In genomic region chr14:71400821-71401447, GRCh38 we compare ENCODE assay signal across 12 cellular contexts.
A peak's percentile ranks its signal among the peaks of the same experiment; 100 is the strongest.
DNase-seq lines count a peak whose midpoint lies in the region; ATAC-seq, FAIRE-seq and TF ChIP-seq lines count a peak whose summit lies in the region.
"Had no signal": no experiment of that assay in that cellular context is flagged by ENCODE, and none has a peak within 500 bp of the region (broad histone marks: within the 10 kb centered on the region; RNA-seq: fewer than 3 reads in every experiment).

No MANE protein-coding gene starts in this region.

- peaks cover 9% of the 10 kb centered on the region for H3K4me1 ChIP-seq in astrocyte (ENCODE audit: insufficient read depth, low read length)

- H3K4me2 ChIP-seq in astrocyte (ENCODE audit: low read length) = peak overlapping the region; percentile 28

- H2AFZ ChIP-seq in astrocyte (ENCODE audit: low read depth, low read length) = no peak overlapping the region

- peaks cover 11% of the 10 kb centered on the region for H3K4me1 Mint-ChIP-seq in astrocyte (ENCODE audit: low read depth, unreplicated experiment)
- peaks cover 9% of the 10 kb centered on the region for H3K4me1 Mint-ChIP-seq in nephron

- H3K36me3 Mint-ChIP-seq in astrocyte (ENCODE audit: low read depth, unreplicated experiment) = no peaks in the 10 kb centered on the region
- H3K36me3 Mint-ChIP-seq in nephron (ENCODE audit: low read depth) = peaks cover 9% of the 10 kb centered on the region

- no peaks in the 10 kb centered on the region for H3K9me3 ChIP-seq in astrocyte (ENCODE audit: insufficient read depth, low read depth, low read length)

- H3K36me3 ChIP-seq in astrocyte (ENCODE audit: insufficient read depth, low read length) = no peaks in the 10 kb centered on the region

- H3K27me3 ChIP-seq in astrocyte (ENCODE audit: insufficient read depth, low read length) = no peaks in the 10 kb centered on the region

- no peak for ATAC-seq in HG02571 (IDR thresholded peaks at IDR 0.05; ENCODE audit: unreplicated experiment)

- TF ChIP-seq CTCF in GM12865 (IDR thresholded peaks at IDR 0.05; ENCODE audit: insufficient read depth, low read depth, low read length, missing control alignments) (no peak), astrocyte (IDR thresholded peaks at IDR 0.05; ENCODE audit: insufficient read depth, low read depth, low read length) (no peak), nephron (IDR thresholded peaks at IDR 0.05; ENCODE audit: unreplicated experiment in 3 of 3) (no peak)

- no peaks in the 10 kb centered on the region for H3K27me3 Mint-ChIP-seq in astrocyte (ENCODE audit: low read depth, unreplicated experiment)
- H3K27me3 Mint-ChIP-seq in nephron (ENCODE audit: low read depth) = no peaks in the 10 kb centered on the region

- H3K9ac ChIP-seq in astrocyte (ENCODE audit: low read length) = no peak overlapping the region

- peaks cover 38% of the 10 kb centered on the region for H4K20me1 ChIP-seq in astrocyte (ENCODE audit: insufficient read depth, low read length)

- DNase-seq in GM12865 (ENCODE audit: low read depth) (peak; percentile 69), LHCN-M2 (ENCODE audit: low read depth) (peak; percentile 28), astrocyte (ENCODE audit: low read depth) (no peak), amniotic stem cell (lab: John Stamatoyannopoulos, UW) (no peak)
- DNase-seq in stimulated activated naive CD4-positive, alpha-beta T cell treated with Interleukin-2 at 50 U/mL for 16 hours (lab: John Stamatoyannopoulos, UW) = no peak
- DNase-seq in stimulated activated CD4-positive, alpha-beta T cell treated with anti-CD3 and anti-CD28 coated beads, Interleukin-4, amount 100 ng/mL, for 1 hour = no peak
- DNase-seq: DMS153, kidney, NCI-H1417 treated with DMSO at 0.1 percent for 48 hours, RPMI8226 had no signal

- H3K27ac ChIP-seq in astrocyte (ENCODE audit: low read depth, low read length) = no peak overlapping the region

- no peak overlapping the region for H3K4me3 ChIP-seq in GM12865 (ENCODE audit: low read depth, low read length)
- H3K4me3 ChIP-seq in astrocyte (ENCODE audit: insufficient read depth, low read depth, low read length) = no peak overlapping the region

- H3K27ac Mint-ChIP-seq in astrocyte (ENCODE audit: unreplicated experiment) (no peak overlapping the region), nephron (peak overlapping the region; percentile 14 to 81 (median 48))

- H3K4me3 Mint-ChIP-seq in astrocyte (ENCODE audit: unreplicated experiment) (no peak overlapping the region), nephron (no peak overlapping the region)

- no peaks in the 10 kb centered on the region for H3K9me3 Mint-ChIP-seq in astrocyte (ENCODE audit: unreplicated experiment)
- H3K9me3 Mint-ChIP-seq in nephron = no peaks in the 10 kb centered on the region

- FAIRE-seq in astrocyte (lab: Jason Lieb, UNC) = no peak

- peaks cover 86% of the 10 kb centered on the region for H3K79me2 ChIP-seq in astrocyte (ENCODE audit: insufficient read depth, low read length)

Comparison
In these comparisons a context has a peak if more than half of its experiments do, and no peak if none do; other contexts are left out.
1. DNase-seq: peak in GM12865 (single experiment) and LHCN-M2 (single experiment); none in astrocyte (single experiment), stimulated activated naive CD4-positive, alpha-beta T cell treated with Interleukin-2 at 50 U/mL for 16 hours (single experiment), amniotic stem cell (single experiment) and stimulated activated CD4-positive, alpha-beta T cell treated with anti-CD3 and anti-CD28 coated beads, Interleukin-4, amount 100 ng/mL, for 1 hour (single experiment).